In the genomic region with DNA sequence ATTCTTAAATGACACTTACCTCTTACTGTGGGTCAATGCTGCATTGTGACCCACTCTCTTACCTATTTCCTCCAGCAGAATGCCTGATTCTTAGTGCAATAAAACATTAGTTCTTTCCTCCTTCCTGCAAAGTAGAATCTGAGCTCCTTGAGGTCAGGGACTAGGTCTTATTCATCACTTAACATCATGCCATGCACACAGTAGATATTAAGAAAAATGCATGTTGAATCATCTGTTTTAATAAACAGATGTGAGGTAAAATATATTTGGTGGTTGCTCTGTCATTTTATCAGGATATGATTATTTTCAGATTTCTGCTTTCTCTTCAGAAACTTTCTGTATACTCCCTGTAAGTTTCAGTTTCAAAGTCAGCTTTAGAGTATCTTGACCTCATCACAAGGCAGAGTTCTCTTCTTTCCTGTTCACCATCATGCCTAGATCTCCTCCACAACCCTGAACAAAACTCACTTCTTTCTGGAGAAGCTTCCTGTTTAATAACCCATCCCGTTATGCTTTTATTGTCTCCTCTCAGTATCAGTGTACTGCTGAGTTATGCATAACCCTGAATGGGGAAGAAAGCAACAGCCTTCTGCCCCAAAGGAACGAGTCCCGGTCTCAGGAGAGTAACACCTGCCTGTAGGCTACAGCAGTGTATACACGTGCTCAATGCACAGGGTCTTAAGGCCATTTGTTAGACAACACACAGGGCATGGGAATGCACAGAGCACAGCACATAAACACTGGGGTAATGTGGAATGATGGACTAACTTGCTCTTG, we compare ENCODE assay signal across 11 cellular contexts. TPM values are rescaled to one million over a fixed set of nuclear protein-coding genes. Genes with fewer than 3 reads are reported as not detected.
DNase-seq lines count a peak whose midpoint lies in the region; ATAC-seq and TF ChIP-seq lines count a peak whose summit lies in the region.
"Had no signal": no experiment of that assay in that cellular context is flagged by ENCODE, and none has a peak within 500 bp of the region (broad histone marks: within the 10 kb centered on the region; RNA-seq: fewer than 3 reads in every experiment).

No MANE protein-coding gene starts in this region.

- TF ChIP-seq POLR2A in uterus (IDR thresholded peaks at IDR 0.05) = no peak

- no peaks in the 10 kb centered on the region for H3K27me3 ChIP-seq in uterus

- TF ChIP-seq CTCF in GM13977 (IDR thresholded peaks at IDR 0.05; ENCODE audit: extremely low read depth, insufficient read depth, missing control alignments) (no peak), uterus (IDR thresholded peaks at IDR 0.05) (no peak)

- POLR2A ChIA-PET in naive thymus-derived CD8-positive, alpha-beta T cell (lab: Charles Lee) = interaction anchor here (0.6 to 2.0 kb wide), 2 partner anchors 50 to 111 kb away, joined by 4 read pairs; no protein-coding TSS in a partner anchor

- H3K9me3 Mint-ChIP-seq in T-helper 1 cell treated with Interleukin-12 subunit alpha and Interleukin-12 subunit beta and Interleukin-4 antibody, amounts not matched to agents 30 μg/mL and 1 μg/mL, for 36 hours = no peaks in the 10 kb centered on the region
- H3K9me3 Mint-ChIP-seq in naive thymus-derived CD8-positive, alpha-beta T cell = no peaks in the 10 kb centered on the region

- in situ Hi-C loops in GM13977 (cut with MboI; ENCODE audit: low pct_unique_long_range_greater_than_20kb, low sequenced_read_pairs, unreplicated experiment) = no loop called here

- no peaks in the 10 kb centered on the region for H3K27me3 Mint-ChIP-seq in T-helper 1 cell treated with Interleukin-12 subunit alpha and Interleukin-12 subunit beta and Interleukin-4 antibody, amounts not matched to agents 30 μg/mL and 1 μg/mL, for 36 hours (ENCODE audit: low read depth)
- H3K27me3 Mint-ChIP-seq in naive thymus-derived CD8-positive, alpha-beta T cell = no peaks in the 10 kb centered on the region

- H3K4me1 ChIP-seq in uterus = no peaks in the 10 kb centered on the region

- H3K4me3 ChIP-seq in uterus = no peak overlapping the region

- no peaks in the 10 kb centered on the region for H3K36me3 ChIP-seq in uterus

- DNase-seq in GM13977 (ENCODE audit: low spot score) (peak; percentile 39), DMS 273 treated with DMSO at 0.1 percent for 48 hours (lab: John Stamatoyannopoulos, UW) (no peak), 8988T (no peak), uterus (no peak)
- DNase-seq in naive thymus-derived CD8-positive, alpha-beta T cell = peak in 1 of 10 donors; percentile 15
- DNase-seq: NCI-H2081 treated with DMSO at 0.1 percent for 48 hours, trophoblast cell had no signal

- peaks cover 41% of the 10 kb centered on the region for H3K4me1 Mint-ChIP-seq in T-helper 1 cell treated with Interleukin-12 subunit alpha and Interleukin-12 subunit beta and Interleukin-4 antibody, amounts not matched to agents 30 μg/mL and 1 μg/mL, for 36 hours (ENCODE audit: low read depth)
- peaks cover 27 to 60% (median 41%) of the 10 kb centered on the region in 4 donors for H3K4me1 Mint-ChIP-seq in naive thymus-derived CD8-positive, alpha-beta T cell

- H3K4me3 Mint-ChIP-seq in T-helper 1 cell treated with Interleukin-12 subunit alpha and Interleukin-12 subunit beta and Interleukin-4 antibody, amounts not matched to agents 30 μg/mL and 1 μg/mL, for 36 hours = peak overlapping the region; percentile 30
- peak overlapping the region in 8 of 10 donors; percentile 0 to 43 (median 22) for H3K4me3 Mint-ChIP-seq in naive thymus-derived CD8-positive, alpha-beta T cell

- intact Hi-C loops in uterus (cut with DNase I; ENCODE audit: low total_unique reads) = no loop called here

- H3K36me3 Mint-ChIP-seq in T-helper 1 cell treated with Interleukin-12 subunit alpha and Interleukin-12 subunit beta and Interleukin-4 antibody, amounts not matched to agents 30 μg/mL and 1 μg/mL, for 36 hours (ENCODE audit: low read depth) = no peaks in the 10 kb centered on the region
- no peaks in the 10 kb centered on the region for H3K36me3 Mint-ChIP-seq in naive thymus-derived CD8-positive, alpha-beta T cell

- no peak overlapping the region for H3K27ac ChIP-seq in uterus

- peak overlapping the region; percentile 33 for H3K27ac Mint-ChIP-seq in T-helper 1 cell treated with Interleukin-12 subunit alpha and Interleukin-12 subunit beta and Interleukin-4 antibody, amounts not matched to agents 30 μg/mL and 1 μg/mL, for 36 hours
- peak overlapping the region; percentile 21 to 79 (median 64) for H3K27ac Mint-ChIP-seq in naive thymus-derived CD8-positive, alpha-beta T cell

- H3K9me3 ChIP-seq in uterus = no peaks in the 10 kb centered on the region

- ATAC-seq in GM21619 (IDR thresholded peaks at IDR 0.05; ENCODE audit: unreplicated experiment) (peak; percentile 66), HG03280 (IDR thresholded peaks at IDR 0.05; ENCODE audit: unreplicated experiment) (no peak)
- peak in 1 of 2 donors; percentile 54 for ATAC-seq in naive thymus-derived CD8-positive, alpha-beta T cell

RNA-seq across cellular contexts. Expression of gene SUPT4H1, which starts 30.3 kb away (rescaled TPM):
- total RNA-seq in naive thymus-derived CD8-positive, alpha-beta T cell = 10 to 100 TPM; 58.2 to 65.9 TPM
- 10 to 100 TPM; 63.7 to 97.4 (median 76.1) TPM for polyA plus RNA-seq in naive thymus-derived CD8-positive, alpha-beta T cell
- 100 to 1,000 TPM in 2 of 4 donors, 10 to 100 TPM in 2; 31.1 to 267 (median 98.1) TPM for total RNA-seq in uterus

RNA-seq across cellular contexts. Expression of gene RNF43, which starts 35.0 kb away (rescaled TPM):
- 1 to 10 TPM; 1.2 to 1.7 TPM for total RNA-seq in naive thymus-derived CD8-positive, alpha-beta T cell
- under 1 TPM; 0.07 to 0.90 (median 0.75) TPM for polyA plus RNA-seq in naive thymus-derived CD8-positive, alpha-beta T cell
- total RNA-seq in uterus = 1 to 10 TPM in 3 of 4 donors, not detected in 1; 1.5 to 8.5 (median 4.1) TPM
- total RNA-seq: skeletal muscle tissue had no signal

RNA-seq across cellular contexts. Expression of gene TSPOAP1, which starts 53.7 kb away (rescaled TPM):
- total RNA-seq in naive thymus-derived CD8-positive, alpha-beta T cell = 10 to 100 TPM; 15.2 to 15.4 TPM
- polyA plus RNA-seq in naive thymus-derived CD8-positive, alpha-beta T cell = 1 to 10 TPM in 2 of 3 donors, under 1 TPM in 1; 0.43 to 1.9 (median 1.5) TPM
- total RNA-seq in uterus = 10 to 100 TPM in 3 of 4 donors, under 1 TPM in 1; 0.59 to 43.7 (median 32.4) TPM
